Comparison of ENCODE assay signal across 1 cellular context in the genomic region with DNA sequence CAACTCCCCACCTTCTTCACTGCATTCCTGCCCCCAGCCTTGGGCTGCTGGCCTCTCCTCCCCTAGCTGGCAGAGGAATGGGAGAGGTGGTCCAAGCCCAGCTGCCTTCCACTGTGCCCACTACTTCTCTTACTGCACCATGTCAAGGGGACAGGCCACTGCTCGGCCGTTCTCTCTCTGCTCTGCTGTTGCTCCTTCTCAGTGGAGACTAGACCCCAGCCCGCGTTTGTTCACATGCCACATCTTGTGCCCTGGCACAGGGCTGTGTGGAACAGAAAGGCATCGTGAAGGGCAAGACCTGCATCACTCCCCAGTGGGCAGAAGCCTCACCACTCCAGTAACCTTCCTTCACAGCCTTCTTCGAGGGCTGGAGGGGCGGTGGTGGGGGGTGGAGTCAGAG.
TF ChIP-seq lines count a peak whose summit lies in the region.

No MANE protein-coding gene starts in this region.

TF ChIP-seq in WTC11, 78 proteins besides CTCF, POLR2A, EP300 and RAD21 (continued from another document):
- TF ChIP-seq, protein P1, sequence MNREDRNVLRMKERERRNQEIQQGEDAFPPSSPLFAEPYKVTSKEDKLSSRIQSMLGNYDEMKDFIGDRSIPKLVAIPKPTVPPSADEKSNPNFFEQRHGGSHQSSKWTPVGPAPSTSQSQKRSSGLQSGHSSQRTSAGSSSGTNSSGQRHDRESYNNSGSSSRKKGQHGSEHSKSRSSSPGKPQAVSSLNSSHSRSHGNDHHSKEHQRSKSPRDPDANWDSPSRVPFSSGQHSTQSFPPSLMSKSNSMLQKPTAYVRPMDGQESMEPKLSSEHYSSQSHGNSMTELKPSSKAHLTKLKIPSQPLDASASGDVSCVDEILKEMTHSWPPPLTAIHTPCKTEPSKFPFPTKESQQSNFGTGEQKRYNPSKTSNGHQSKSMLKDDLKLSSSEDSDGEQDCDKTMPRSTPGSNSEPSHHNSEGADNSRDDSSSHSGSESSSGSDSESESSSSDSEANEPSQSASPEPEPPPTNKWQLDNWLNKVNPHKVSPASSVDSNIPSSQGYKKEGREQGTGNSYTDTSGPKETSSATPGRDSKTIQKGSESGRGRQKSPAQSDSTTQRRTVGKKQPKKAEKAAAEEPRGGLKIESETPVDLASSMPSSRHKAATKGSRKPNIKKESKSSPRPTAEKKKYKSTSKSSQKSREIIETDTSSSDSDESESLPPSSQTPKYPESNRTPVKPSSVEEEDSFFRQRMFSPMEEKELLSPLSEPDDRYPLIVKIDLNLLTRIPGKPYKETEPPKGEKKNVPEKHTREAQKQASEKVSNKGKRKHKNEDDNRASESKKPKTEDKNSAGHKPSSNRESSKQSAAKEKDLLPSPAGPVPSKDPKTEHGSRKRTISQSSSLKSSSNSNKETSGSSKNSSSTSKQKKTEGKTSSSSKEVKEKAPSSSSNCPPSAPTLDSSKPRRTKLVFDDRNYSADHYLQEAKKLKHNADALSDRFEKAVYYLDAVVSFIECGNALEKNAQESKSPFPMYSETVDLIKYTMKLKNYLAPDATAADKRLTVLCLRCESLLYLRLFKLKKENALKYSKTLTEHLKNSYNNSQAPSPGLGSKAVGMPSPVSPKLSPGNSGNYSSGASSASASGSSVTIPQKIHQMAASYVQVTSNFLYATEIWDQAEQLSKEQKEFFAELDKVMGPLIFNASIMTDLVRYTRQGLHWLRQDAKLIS (CRISPR knock-in tag; IDR thresholded peaks at IDR 0.05; ENCODE audit: borderline replicate concordance) = no peak
- no peak for TF ChIP-seq ZNF263 (CRISPR knock-in tag; IDR thresholded peaks at IDR 0.05; ENCODE audit: low read depth)
- TF ChIP-seq, protein P2, sequence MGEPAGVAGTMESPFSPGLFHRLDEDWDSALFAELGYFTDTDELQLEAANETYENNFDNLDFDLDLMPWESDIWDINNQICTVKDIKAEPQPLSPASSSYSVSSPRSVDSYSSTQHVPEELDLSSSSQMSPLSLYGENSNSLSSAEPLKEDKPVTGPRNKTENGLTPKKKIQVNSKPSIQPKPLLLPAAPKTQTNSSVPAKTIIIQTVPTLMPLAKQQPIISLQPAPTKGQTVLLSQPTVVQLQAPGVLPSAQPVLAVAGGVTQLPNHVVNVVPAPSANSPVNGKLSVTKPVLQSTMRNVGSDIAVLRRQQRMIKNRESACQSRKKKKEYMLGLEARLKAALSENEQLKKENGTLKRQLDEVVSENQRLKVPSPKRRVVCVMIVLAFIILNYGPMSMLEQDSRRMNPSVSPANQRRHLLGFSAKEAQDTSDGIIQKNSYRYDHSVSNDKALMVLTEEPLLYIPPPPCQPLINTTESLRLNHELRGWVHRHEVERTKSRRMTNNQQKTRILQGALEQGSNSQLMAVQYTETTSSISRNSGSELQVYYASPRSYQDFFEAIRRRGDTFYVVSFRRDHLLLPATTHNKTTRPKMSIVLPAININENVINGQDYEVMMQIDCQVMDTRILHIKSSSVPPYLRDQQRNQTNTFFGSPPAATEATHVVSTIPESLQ (CRISPR knock-in tag; IDR thresholded peaks at IDR 0.05) = no peak
- TF ChIP-seq, protein P3, sequence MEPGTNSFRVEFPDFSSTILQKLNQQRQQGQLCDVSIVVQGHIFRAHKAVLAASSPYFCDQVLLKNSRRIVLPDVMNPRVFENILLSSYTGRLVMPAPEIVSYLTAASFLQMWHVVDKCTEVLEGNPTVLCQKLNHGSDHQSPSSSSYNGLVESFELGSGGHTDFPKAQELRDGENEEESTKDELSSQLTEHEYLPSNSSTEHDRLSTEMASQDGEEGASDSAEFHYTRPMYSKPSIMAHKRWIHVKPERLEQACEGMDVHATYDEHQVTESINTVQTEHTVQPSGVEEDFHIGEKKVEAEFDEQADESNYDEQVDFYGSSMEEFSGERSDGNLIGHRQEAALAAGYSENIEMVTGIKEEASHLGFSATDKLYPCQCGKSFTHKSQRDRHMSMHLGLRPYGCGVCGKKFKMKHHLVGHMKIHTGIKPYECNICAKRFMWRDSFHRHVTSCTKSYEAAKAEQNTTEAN (CRISPR knock-in tag; IDR thresholded peaks at IDR 0.05) = no peak
- TF ChIP-seq, protein P4, sequence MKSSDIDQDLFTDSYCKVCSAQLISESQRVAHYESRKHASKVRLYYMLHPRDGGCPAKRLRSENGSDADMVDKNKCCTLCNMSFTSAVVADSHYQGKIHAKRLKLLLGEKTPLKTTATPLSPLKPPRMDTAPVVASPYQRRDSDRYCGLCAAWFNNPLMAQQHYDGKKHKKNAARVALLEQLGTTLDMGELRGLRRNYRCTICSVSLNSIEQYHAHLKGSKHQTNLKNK (CRISPR knock-in tag; IDR thresholded peaks at IDR 0.05) = no peak
- TF ChIP-seq ZNF219 (CRISPR knock-in tag; IDR thresholded peaks at IDR 0.05; ENCODE audit: borderline replicate concordance) = no peak
- TF ChIP-seq, protein P5, sequence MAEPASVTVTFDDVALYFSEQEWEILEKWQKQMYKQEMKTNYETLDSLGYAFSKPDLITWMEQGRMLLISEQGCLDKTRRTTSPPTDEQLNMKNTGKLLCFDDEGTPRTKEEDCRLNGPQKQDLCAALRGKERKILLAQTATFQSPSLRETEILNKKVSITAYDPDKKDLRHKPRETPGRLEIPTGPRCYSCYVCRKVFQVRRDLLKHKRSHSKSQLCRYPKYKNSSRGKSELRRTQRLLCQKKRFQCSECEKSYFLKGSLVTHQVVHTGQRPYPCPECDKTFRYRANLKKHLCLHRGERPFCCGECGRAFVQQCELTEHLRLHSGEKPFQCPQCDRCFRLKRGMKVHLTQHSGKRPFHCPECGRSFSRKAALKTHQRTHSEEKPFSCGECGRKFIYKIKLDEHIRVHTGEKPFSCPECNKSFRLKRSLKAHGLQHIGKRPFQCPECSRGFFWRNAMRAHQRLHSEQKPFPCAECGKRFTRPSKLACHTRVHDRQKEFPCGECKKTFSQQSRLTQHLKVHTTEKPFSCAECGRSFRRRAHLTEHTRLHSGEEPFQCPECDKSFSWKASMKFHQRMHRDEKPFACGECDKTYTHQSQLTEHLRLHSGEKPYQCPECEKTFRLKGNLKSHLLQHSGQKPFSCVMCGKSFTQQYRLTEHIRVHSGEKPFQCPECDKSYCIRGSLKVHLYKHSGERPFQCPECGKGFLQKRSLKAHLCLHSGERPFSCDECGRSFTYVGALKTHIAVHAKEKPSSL (CRISPR knock-in tag; conservative IDR thresholded peaks at IDR 0.05) = no peak
- no peak for TF ChIP-seq RORB (CRISPR knock-in tag; IDR thresholded peaks at IDR 0.05)
- TF ChIP-seq, protein P6, sequence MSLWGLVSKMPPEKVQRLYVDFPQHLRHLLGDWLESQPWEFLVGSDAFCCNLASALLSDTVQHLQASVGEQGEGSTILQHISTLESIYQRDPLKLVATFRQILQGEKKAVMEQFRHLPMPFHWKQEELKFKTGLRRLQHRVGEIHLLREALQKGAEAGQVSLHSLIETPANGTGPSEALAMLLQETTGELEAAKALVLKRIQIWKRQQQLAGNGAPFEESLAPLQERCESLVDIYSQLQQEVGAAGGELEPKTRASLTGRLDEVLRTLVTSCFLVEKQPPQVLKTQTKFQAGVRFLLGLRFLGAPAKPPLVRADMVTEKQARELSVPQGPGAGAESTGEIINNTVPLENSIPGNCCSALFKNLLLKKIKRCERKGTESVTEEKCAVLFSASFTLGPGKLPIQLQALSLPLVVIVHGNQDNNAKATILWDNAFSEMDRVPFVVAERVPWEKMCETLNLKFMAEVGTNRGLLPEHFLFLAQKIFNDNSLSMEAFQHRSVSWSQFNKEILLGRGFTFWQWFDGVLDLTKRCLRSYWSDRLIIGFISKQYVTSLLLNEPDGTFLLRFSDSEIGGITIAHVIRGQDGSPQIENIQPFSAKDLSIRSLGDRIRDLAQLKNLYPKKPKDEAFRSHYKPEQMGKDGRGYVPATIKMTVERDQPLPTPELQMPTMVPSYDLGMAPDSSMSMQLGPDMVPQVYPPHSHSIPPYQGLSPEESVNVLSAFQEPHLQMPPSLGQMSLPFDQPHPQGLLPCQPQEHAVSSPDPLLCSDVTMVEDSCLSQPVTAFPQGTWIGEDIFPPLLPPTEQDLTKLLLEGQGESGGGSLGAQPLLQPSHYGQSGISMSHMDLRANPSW (CRISPR knock-in tag; conservative IDR thresholded peaks at IDR 0.05; ENCODE audit: low read depth) = no peak
- TF ChIP-seq RELA (CRISPR knock-in tag; IDR thresholded peaks at IDR 0.05; ENCODE audit: borderline replicate concordance) = no peak
- TF ChIP-seq, protein P7, sequence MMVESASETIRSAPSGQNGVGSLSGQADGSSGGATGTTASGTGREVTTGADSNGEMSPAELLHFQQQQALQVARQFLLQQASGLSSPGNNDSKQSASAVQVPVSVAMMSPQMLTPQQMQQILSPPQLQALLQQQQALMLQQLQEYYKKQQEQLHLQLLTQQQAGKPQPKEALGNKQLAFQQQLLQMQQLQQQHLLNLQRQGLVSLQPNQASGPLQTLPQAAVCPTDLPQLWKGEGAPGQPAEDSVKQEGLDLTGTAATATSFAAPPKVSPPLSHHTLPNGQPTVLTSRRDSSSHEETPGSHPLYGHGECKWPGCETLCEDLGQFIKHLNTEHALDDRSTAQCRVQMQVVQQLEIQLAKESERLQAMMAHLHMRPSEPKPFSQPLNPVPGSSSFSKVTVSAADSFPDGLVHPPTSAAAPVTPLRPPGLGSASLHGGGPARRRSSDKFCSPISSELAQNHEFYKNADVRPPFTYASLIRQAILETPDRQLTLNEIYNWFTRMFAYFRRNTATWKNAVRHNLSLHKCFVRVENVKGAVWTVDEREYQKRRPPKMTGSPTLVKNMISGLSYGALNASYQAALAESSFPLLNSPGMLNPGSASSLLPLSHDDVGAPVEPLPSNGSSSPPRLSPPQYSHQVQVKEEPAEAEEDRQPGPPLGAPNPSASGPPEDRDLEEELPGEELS (CRISPR knock-in tag; IDR thresholded peaks at IDR 0.05) = no peak
- TF ChIP-seq, protein P8, sequence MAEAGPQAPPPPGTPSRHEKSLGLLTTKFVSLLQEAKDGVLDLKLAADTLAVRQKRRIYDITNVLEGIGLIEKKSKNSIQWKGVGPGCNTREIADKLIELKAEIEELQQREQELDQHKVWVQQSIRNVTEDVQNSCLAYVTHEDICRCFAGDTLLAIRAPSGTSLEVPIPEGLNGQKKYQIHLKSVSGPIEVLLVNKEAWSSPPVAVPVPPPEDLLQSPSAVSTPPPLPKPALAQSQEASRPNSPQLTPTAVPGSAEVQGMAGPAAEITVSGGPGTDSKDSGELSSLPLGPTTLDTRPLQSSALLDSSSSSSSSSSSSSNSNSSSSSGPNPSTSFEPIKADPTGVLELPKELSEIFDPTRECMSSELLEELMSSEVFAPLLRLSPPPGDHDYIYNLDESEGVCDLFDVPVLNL (CRISPR knock-in tag; IDR thresholded peaks at IDR 0.05; ENCODE audit: borderline replicate concordance, low read depth) = no peak
- no peak for TF ChIP-seq NR1H2 (CRISPR knock-in tag; IDR thresholded peaks at IDR 0.05)
- TF ChIP-seq, protein P9, sequence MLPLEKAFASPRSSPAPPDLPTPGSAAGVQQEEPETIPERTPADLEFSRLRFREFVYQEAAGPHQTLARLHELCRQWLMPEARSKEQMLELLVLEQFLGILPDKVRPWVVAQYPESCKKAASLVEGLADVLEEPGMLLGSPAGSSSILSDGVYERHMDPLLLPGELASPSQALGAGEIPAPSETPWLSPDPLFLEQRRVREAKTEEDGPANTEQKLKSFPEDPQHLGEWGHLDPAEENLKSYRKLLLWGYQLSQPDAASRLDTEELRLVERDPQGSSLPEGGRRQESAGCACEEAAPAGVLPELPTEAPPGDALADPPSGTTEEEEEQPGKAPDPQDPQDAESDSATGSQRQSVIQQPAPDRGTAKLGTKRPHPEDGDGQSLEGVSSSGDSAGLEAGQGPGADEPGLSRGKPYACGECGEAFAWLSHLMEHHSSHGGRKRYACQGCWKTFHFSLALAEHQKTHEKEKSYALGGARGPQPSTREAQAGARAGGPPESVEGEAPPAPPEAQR (CRISPR knock-in tag; IDR thresholded peaks at IDR 0.05) = no peak
- TF ChIP-seq ZNF121 (CRISPR knock-in tag; IDR thresholded peaks at IDR 0.05) = no peak
- no peak for TF ChIP-seq FOXP1 (CRISPR knock-in tag; IDR thresholded peaks at IDR 0.05; ENCODE audit: borderline replicate concordance)
TF ChIP-seq in WTC11: peak in this region for 0.
